ENCODE assay signal across 11 cellular contexts in the genomic region with DNA sequence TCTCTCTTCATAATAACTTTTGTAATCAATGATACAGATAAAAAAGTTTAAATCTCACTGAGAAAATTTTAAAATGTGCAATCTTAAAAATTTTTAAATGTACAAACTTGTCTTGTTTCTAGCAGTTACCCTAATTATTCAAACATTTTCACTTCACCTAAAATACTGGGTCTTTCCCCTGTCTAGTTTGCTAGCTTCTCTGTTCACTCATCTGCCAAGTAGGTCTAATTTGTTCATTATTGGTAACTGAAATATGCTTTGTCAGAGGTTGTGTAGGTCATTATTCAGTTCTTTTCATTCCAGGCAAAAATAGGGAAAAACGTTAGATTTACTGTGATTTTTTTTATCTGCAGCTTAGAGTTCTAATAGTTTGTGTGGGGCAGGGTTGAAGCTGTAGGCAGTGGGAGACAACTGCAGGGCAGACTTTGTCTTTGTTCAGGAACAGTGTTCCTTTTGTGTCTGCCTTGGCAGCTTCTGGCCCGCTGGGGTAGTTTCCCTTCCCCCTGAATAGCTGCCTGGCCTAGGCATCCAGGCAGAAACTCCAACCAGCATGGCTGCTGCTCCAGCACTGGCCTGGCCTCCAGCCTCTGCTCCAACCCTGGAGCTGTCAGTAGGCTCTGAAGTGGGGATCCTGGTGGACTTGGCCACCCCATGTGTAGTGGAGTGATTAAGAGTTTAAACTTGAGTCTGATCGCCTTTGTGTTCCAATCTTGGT. TPM values are rescaled to one million over a fixed set of nuclear protein-coding genes. Genes with fewer than 3 reads are reported as not detected.
DNase-seq lines count a peak whose midpoint lies in the region; ATAC-seq, FAIRE-seq and TF ChIP-seq lines count a peak whose summit lies in the region.
"Had no signal": no experiment of that assay in that cellular context is flagged by ENCODE, and none has a peak within 500 bp of the region (broad histone marks: within the 10 kb centered on the region; RNA-seq: fewer than 3 reads in every experiment).

No MANE protein-coding gene starts in this region.

- H3K27me3 Mint-ChIP-seq in osteocyte (ENCODE audit: unreplicated experiment), result no peaks in the 10 kb centered on the region

- peak; percentile 38 for FAIRE-seq in GM12892 (lab: Jason Lieb, UNC)

- intact Hi-C loops in head of caudate nucleus (cut with DNase I), result loop anchor here (10.0 kb wide), 1 partner anchor 92 kb away; no protein-coding TSS in a partner anchor

- DNase-seq in GM12892 (ENCODE audit: insufficient read length) (no peak), SJSA1 (ENCODE audit: low read depth in 1 of 2, low spot score in 2 of 2) (peak in 1 of 2 experiments; percentile 29), head of caudate nucleus (peak; percentile 69 to 95 (median 87)), osteocyte (ENCODE audit: extremely low spot score, unreplicated experiment) (no peak), HK-2 (ENCODE audit: unreplicated experiment) (no peak)
- DNase-seq: activated T-cell treated with anti-CD3 and anti-CD28 coated beads, Interleukin-2, amount 50 U/mL, for 4 hours; DND-41; NCI-H187 had no signal

- no peak for TF ChIP-seq POLR2A in GM12892 (IDR thresholded peaks at IDR 0.05; ENCODE audit: low read depth, low read length)

- H3K27me3 ChIP-seq in SJSA1 (replicated peaks), result no peaks in the 10 kb centered on the region

- no peak for TF ChIP-seq CTCF in osteocyte (IDR thresholded peaks at IDR 0.05)

- H3K9me3 Mint-ChIP-seq in osteocyte (ENCODE audit: unreplicated experiment), result no peaks in the 10 kb centered on the region
- H3K9me3 Mint-ChIP-seq: activated T-cell treated with anti-CD3 and anti-CD28 coated beads, Interleukin-2, amount 50 U/mL, for 4 hours had no signal

- no peaks in the 10 kb centered on the region for H3K36me3 ChIP-seq in SJSA1

- no peak overlapping the region for H3K4me3 ChIP-seq in SJSA1

- H3K4me3 Mint-ChIP-seq in osteocyte (ENCODE audit: unreplicated experiment), result peak overlapping the region; percentile 59
- H3K4me3 Mint-ChIP-seq: activated T-cell treated with anti-CD3 and anti-CD28 coated beads, Interleukin-2, amount 50 U/mL, for 4 hours had no signal

- no peaks in the 10 kb centered on the region for H3K36me3 Mint-ChIP-seq in osteocyte (ENCODE audit: unreplicated experiment)

- ATAC-seq in GM19452 (IDR thresholded peaks at IDR 0.05; ENCODE audit: unreplicated experiment), result no peak
- no peak for ATAC-seq in HG03469 (IDR thresholded peaks at IDR 0.05; ENCODE audit: unreplicated experiment)
- ATAC-seq in HG03108 (IDR thresholded peaks at IDR 0.05; ENCODE audit: unreplicated experiment), result no peak
- ATAC-seq: activated T-cell treated with anti-CD3 and anti-CD28 coated beads, Interleukin-2, amount 50 U/mL, for 4 hours had no signal

- peaks cover 79% of the 10 kb centered on the region for H3K4me1 Mint-ChIP-seq in osteocyte (ENCODE audit: unreplicated experiment)

- peaks cover 68% of the 10 kb centered on the region for H3K4me1 ChIP-seq in SJSA1 (replicated peaks)

- H3K27ac ChIP-seq in SJSA1, result peak overlapping the region; percentile 90

- H3K27ac Mint-ChIP-seq in osteocyte (ENCODE audit: unreplicated experiment), result peak overlapping the region; percentile 92

- no peaks in the 10 kb centered on the region for H3K9me3 ChIP-seq in SJSA1 (replicated peaks)

RNA-seq across cellular contexts. Expression of gene WDFY2, which starts 48.5 kb away (rescaled TPM):
- polyA plus RNA-seq in GM12892 (2012; ENCODE audit: missing spikeins), result 5.0 TPM
- total RNA-seq in SJSA1 (2014; rRNA removed; shearing (Covaris generic)), result 3.3 and 6.0 TPM in 2 replicates
- total RNA-seq in osteocyte, result 18.6 and 20.7 TPM in 2 replicates

Comparison
In these comparisons a context has a peak if more than half of its experiments do, and no peak if none do; other contexts are left out.
1. DNase-seq: peak in head of caudate nucleus (42 of 42); none in GM12892 (single experiment), osteocyte (single experiment) and HK-2 (single experiment).